25 cellular contexts compared by ENCODE assay signal in the genomic region with DNA sequence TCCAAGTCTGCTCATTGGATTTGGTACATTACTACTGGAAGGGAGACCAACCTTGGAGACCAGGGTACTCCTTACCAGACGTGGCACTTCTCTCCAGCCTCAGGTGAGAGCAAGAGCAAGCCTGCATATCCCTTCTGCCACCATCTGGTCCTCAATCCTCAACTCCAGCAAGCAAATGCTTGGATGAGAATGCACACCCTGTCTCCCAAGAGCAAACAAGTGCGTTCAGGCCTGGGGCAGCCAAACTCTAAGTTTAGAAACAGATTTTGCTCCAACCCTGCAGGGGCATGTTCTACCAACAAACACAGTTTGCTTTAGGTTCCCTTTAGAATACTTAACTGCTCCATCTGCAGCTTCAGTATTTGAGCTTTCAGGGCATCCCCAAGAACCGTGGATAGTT.
"Had no signal": no experiment of that assay in that cellular context is flagged by ENCODE, and none has a peak within 500 bp of the region (broad histone marks: within the 10 kb centered on the region; RNA-seq: fewer than 3 reads in every experiment).

No MANE protein-coding gene starts in this region.

- H3K36me3 Mint-ChIP-seq: activated CD4-positive, alpha-beta memory T cell treated with anti-CD3 and anti-CD28 coated beads for 36 hours; activated naive CD8-positive, alpha-beta T cell treated with anti-CD3 and anti-CD28 coated beads, Interleukin-2, amount 10 ng/mL, durations not matched to agents 7 days and 5 days had no signal

- DNase-seq: activated CD4-positive, alpha-beta memory T cell treated with anti-CD3 and anti-CD28 coated beads for 36 hours; activated CD4-positive, alpha-beta T cell treated with anti-CD3 and anti-CD28 coated beads, Interleukin-2, amount 10 ng/mL, durations not matched to agents 7 days and 5 days; activated CD4-positive, CD25-positive, alpha-beta regulatory T cell; activated CD8-positive, alpha-beta memory T cell treated with anti-CD3 and anti-CD28 coated beads for 24 hours; activated effector memory CD4-positive, alpha-beta T cell treated with anti-CD3 and anti-CD28 coated beads, Interleukin-2, amount 50 U/mL, for 16 hours; activated naive CD4-positive, alpha-beta T cell treated with anti-CD3 and anti-CD28 coated beads, Interleukin-2, amount 50 U/mL, for 16 hours; activated naive CD8-positive, alpha-beta T cell treated with anti-CD3 and anti-CD28 coated beads, Interleukin-2, amount 10 ng/mL, durations not matched to agents 7 days and 5 days; activated T-cell treated with anti-CD3 and anti-CD28 coated beads, Interleukin-2, amount 50 U/mL, for 4 hours; aorta; central memory CD4-positive, alpha-beta T cell; colonic mucosa; MG63; NCI-H1105; NCI-H1436; NCI-H187 treated with DMSO at 0.1 percent for 48 hours; NCI-H2081 treated with DMSO at 0.1 percent for 48 hours; NCI-H226; NCI-H510A; Peyer's patch; Right ventricle myocardium superior; SJCRH30; SK-N-SH; T-helper 1 cell had no signal

- H3K9me3 Mint-ChIP-seq: activated CD4-positive, alpha-beta memory T cell treated with anti-CD3 and anti-CD28 coated beads for 36 hours; activated CD4-positive, alpha-beta T cell treated with anti-CD3 and anti-CD28 coated beads, Interleukin-2, amount 10 ng/mL, durations not matched to agents 7 days and 5 days; activated naive CD8-positive, alpha-beta T cell treated with anti-CD3 and anti-CD28 coated beads, Interleukin-2, amount 10 ng/mL, durations not matched to agents 7 days and 5 days; activated T-cell treated with anti-CD3 and anti-CD28 coated beads, Interleukin-2, amount 50 U/mL, for 4 hours had no signal

- ATAC-seq: activated T-cell treated with anti-CD3 and anti-CD28 coated beads, Interleukin-2, amount 50 U/mL, for 4 hours had no signal

- H3K4me1 Mint-ChIP-seq: activated CD4-positive, alpha-beta T cell treated with anti-CD3 and anti-CD28 coated beads, Interleukin-2, amount 10 ng/mL, durations not matched to agents 7 days and 5 days; activated naive CD8-positive, alpha-beta T cell treated with anti-CD3 and anti-CD28 coated beads, Interleukin-2, amount 10 ng/mL, durations not matched to agents 7 days and 5 days had no signal

- H3K27ac Mint-ChIP-seq: activated CD4-positive, alpha-beta memory T cell treated with anti-CD3 and anti-CD28 coated beads for 36 hours; activated CD4-positive, alpha-beta T cell treated with anti-CD3 and anti-CD28 coated beads, Interleukin-2, amount 10 ng/mL, durations not matched to agents 7 days and 5 days; activated naive CD8-positive, alpha-beta T cell treated with anti-CD3 and anti-CD28 coated beads, Interleukin-2, amount 10 ng/mL, durations not matched to agents 7 days and 5 days had no signal

- H3K27ac ChIP-seq: colonic mucosa, Peyer's patch, RWPE1, SJCRH30, VCaP had no signal

- H3K4me3 Mint-ChIP-seq: activated CD4-positive, alpha-beta memory T cell treated with anti-CD3 and anti-CD28 coated beads for 36 hours; activated CD4-positive, alpha-beta T cell treated with anti-CD3 and anti-CD28 coated beads, Interleukin-2, amount 10 ng/mL, durations not matched to agents 7 days and 5 days; activated naive CD8-positive, alpha-beta T cell treated with anti-CD3 and anti-CD28 coated beads, Interleukin-2, amount 10 ng/mL, durations not matched to agents 7 days and 5 days; activated T-cell treated with anti-CD3 and anti-CD28 coated beads, Interleukin-2, amount 50 U/mL, for 4 hours had no signal
